8 cellular contexts compared by ENCODE assay signal in genomic region chr9:20552874-20553624, GRCh38.
DNase-seq lines count a peak whose midpoint lies in the region; ATAC-seq and TF ChIP-seq lines count a peak whose summit lies in the region.

No MANE protein-coding gene starts in this region.

- no peak overlapping the region for H3K4me3 ChIP-seq in dorsolateral prefrontal cortex

- H3K4me1 Mint-ChIP-seq in activated CD4-positive, alpha-beta T cell treated with anti-CD3 and anti-CD28 coated beads, Interleukin-2, amount 10 ng/mL, durations not matched to agents 7 days and 5 days: peaks cover 76% of the 10 kb centered on the region

- peaks cover 31% of the 10 kb centered on the region for H3K36me3 Mint-ChIP-seq in activated CD4-positive, alpha-beta T cell treated with anti-CD3 and anti-CD28 coated beads, Interleukin-2, amount 10 ng/mL, durations not matched to agents 7 days and 5 days (ENCODE audit: low read depth)

- peak overlapping the region; percentile 81 for H3K27ac Mint-ChIP-seq in activated CD4-positive, alpha-beta T cell treated with anti-CD3 and anti-CD28 coated beads, Interleukin-2, amount 10 ng/mL, durations not matched to agents 7 days and 5 days

- no peaks in the 10 kb centered on the region for H3K27me3 ChIP-seq in dorsolateral prefrontal cortex

- no peak overlapping the region for H3K27ac ChIP-seq in dorsolateral prefrontal cortex

- intact Hi-C loops in dorsolateral prefrontal cortex (cut with DNase I): loop anchor here (5.0 to 10.0 kb wide), 2 partner anchors 62 to 69 kb away; partner anchors contain the start of gene MLLT3 (in 1 of the 2)

- TF ChIP-seq CTCF in dorsolateral prefrontal cortex (IDR thresholded peaks at IDR 0.05 in 54 of 56, conservative IDR thresholded peaks at IDR 0.05 in 2 of 56; ENCODE audit: low read depth in 1 of 56, partially characterized antibody in 56 of 56): peak in 38 of 56 donors; percentile 3 to 54 (median 27)

- H3K27me3 Mint-ChIP-seq in activated CD4-positive, alpha-beta T cell treated with anti-CD3 and anti-CD28 coated beads, Interleukin-2, amount 10 ng/mL, durations not matched to agents 7 days and 5 days: no peaks in the 10 kb centered on the region

- peak; percentile 50 for ATAC-seq in stimulated activated naive CD8-positive, alpha-beta T cell treated with anti-CD3 and anti-CD28 coated beads, Interleukin-15, Interleukin-2, amounts not matched to agents 100 U/mL and 50 U/mL, for 24 hours
- ATAC-seq in GM19397 (IDR thresholded peaks at IDR 0.05; ENCODE audit: unreplicated experiment): no peak

- CTCF ChIA-PET in activated CD4-positive, alpha-beta T cell treated with anti-CD3 and anti-CD28 coated beads, Interleukin-2, amount 10 ng/mL, durations not matched to agents 7 days and 5 days (lab: Charles Lee): interaction anchor here (0.7 kb wide), 1 partner anchor 57 kb away, joined by 3 read pairs; no protein-coding TSS in a partner anchor

- H3K4me3 Mint-ChIP-seq in activated CD4-positive, alpha-beta T cell treated with anti-CD3 and anti-CD28 coated beads, Interleukin-2, amount 10 ng/mL, durations not matched to agents 7 days and 5 days: peak overlapping the region; percentile 43

- H3K9me3 Mint-ChIP-seq in activated CD4-positive, alpha-beta T cell treated with anti-CD3 and anti-CD28 coated beads, Interleukin-2, amount 10 ng/mL, durations not matched to agents 7 days and 5 days: no peaks in the 10 kb centered on the region

- POLR2A ChIA-PET in activated CD4-positive, alpha-beta T cell treated with anti-CD3 and anti-CD28 coated beads, Interleukin-2, amount 10 ng/mL, durations not matched to agents 7 days and 5 days (lab: Charles Lee): no interaction called here

- peak; percentile 11 for DNase-seq in activated CD4-positive, alpha-beta T cell treated with anti-CD3 and anti-CD28 coated beads, Interleukin-2, amount 10 ng/mL, durations not matched to agents 7 days and 5 days
- DNase-seq in activated CD4-positive, alpha-beta T cell treated with anti-CD3 and anti-CD28 coated beads, Interleukin-2, amount 50 U/mL, for 1 hour: no peak
- DNase-seq in LHCN-M2 (ENCODE audit: low read depth) (peak; percentile 34), dorsolateral prefrontal cortex (no peak), T1000 (lab: John Stamatoyannopoulos, UW) (no peak)
- DNase-seq in stimulated activated naive CD8-positive, alpha-beta T cell treated with anti-CD3 and anti-CD28 coated beads, Interleukin-15, Interleukin-2, amounts not matched to agents 100 U/mL and 50 U/mL, for 24 hours: no peak
- no peak for DNase-seq in effector CD4-positive, alpha-beta T cell

Comparison
In these comparisons a context has a peak if more than half of its experiments do, and no peak if none do; other contexts are left out.
1. DNase-seq: peak in activated CD4-positive, alpha-beta T cell treated with anti-CD3 and anti-CD28 coated beads, Interleukin-2, amount 10 ng/mL, durations not matched to agents 7 days and 5 days (single experiment) and LHCN-M2 (single experiment); none in activated CD4-positive, alpha-beta T cell treated with anti-CD3 and anti-CD28 coated beads, Interleukin-2, amount 50 U/mL, for 1 hour (single experiment), dorsolateral prefrontal cortex (0 of 10), stimulated activated naive CD8-positive, alpha-beta T cell treated with anti-CD3 and anti-CD28 coated beads, Interleukin-15, Interleukin-2, amounts not matched to agents 100 U/mL and 50 U/mL, for 24 hours (single experiment), T1000 (single experiment) and effector CD4-positive, alpha-beta T cell (single experiment).